ENCODE assay signal across 23 cellular contexts in the genomic region with DNA sequence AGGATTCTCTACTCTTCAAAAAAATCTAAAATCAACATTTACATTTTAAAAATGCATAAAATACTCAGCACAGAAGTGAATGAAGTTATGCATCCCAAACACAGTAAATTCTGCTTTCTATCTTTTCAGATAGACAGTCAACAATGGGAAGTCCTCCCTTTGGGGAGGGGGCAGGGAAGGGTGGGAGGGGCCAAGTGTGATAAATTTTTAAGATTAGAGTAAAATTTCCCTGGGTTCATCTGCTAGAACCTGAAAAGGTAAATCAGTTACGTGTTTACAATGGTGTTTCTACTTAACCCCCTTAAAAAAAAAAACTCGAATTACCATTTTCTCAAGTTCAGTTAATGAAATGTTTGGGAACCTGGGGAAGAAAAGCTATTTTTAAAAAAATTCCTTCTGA. TPM values are rescaled to one million over a fixed set of nuclear protein-coding genes. Genes with fewer than 3 reads are reported as not detected.
DNase-seq lines count a peak whose midpoint lies in the region; TF ChIP-seq lines count a peak whose summit lies in the region.
"Had no signal": no experiment of that assay in that cellular context is flagged by ENCODE, and none has a peak within 500 bp of the region (broad histone marks: within the 10 kb centered on the region; RNA-seq: fewer than 3 reads in every experiment).

No MANE protein-coding gene starts in this region.

- peak overlapping the region; percentile 99 for H3K56ac ChIP-seq in mesendoderm (ENCODE audit: low read length)

- H3K4ac ChIP-seq in mesendoderm (ENCODE audit: low read depth, low read length), result no peak overlapping the region

- H3K9me3 ChIP-seq in right atrium auricular region, result no peaks in the 10 kb centered on the region
- no peaks in the 10 kb centered on the region for H3K9me3 ChIP-seq in left ventricle myocardium inferior (replicated peaks)
- no peaks in the 10 kb centered on the region for H3K9me3 ChIP-seq in smooth muscle cell (replicated peaks; ENCODE audit: low read depth)
- H3K9me3 ChIP-seq: SJCRH30 had no signal

- no peaks in the 10 kb centered on the region for H3K36me3 ChIP-seq in right atrium auricular region
- H3K36me3 ChIP-seq in left ventricle myocardium inferior, result no peaks in the 10 kb centered on the region
- peaks cover 3% of the 10 kb centered on the region for H3K36me3 ChIP-seq in mesendoderm (ENCODE audit: control insufficient read depth, insufficient read depth, low read length)
- no peaks in the 10 kb centered on the region for H3K36me3 ChIP-seq in smooth muscle cell (ENCODE audit: low read depth)

- no CpG with 5 or more reads among the region's 2 CpGs for WGBS in mesendoderm (ENCODE audit: extremely low coverage, insufficient coverage, low lambda C conversion rate)
- WGBS in smooth muscle cell (ENCODE audit: low lambda C conversion rate), result 0% methylated on average over 2 of the region's 2 CpGs

- H3K4me1 ChIP-seq in right atrium auricular region, result peaks cover 0 to 29% of the 10 kb centered on the region in 2 donors
- H3K4me1 ChIP-seq in left ventricle myocardium inferior, result peaks cover 14% of the 10 kb centered on the region
- peaks cover 18% of the 10 kb centered on the region for H3K4me1 ChIP-seq in mesendoderm (ENCODE audit: control insufficient read depth, low read depth, low read length)
- peaks cover 43% of the 10 kb centered on the region for H3K4me1 ChIP-seq in smooth muscle cell (ENCODE audit: low read depth)
- H3K4me1 ChIP-seq: SJCRH30 had no signal

- peaks cover 11% of the 10 kb centered on the region for H3K36me3 Mint-ChIP-seq in endothelial cell (ENCODE audit: low read depth, unreplicated experiment)

- H3K23ac ChIP-seq in mesendoderm (ENCODE audit: low read length), result no peak overlapping the region

- H3K79me2 ChIP-seq in mesendoderm (ENCODE audit: control insufficient read depth, insufficient read depth, low read length) (peaks cover 75% of the 10 kb centered on the region), smooth muscle cell (ENCODE audit: low read depth) (peaks cover 86% of the 10 kb centered on the region)

- peak overlapping the region; percentile 61 for H3K27ac Mint-ChIP-seq in endothelial cell (ENCODE audit: unreplicated experiment)
- H3K27ac Mint-ChIP-seq: CD14-positive monocyte had no signal

- H3K9ac ChIP-seq in mesendoderm (ENCODE audit: low read length) (peak overlapping the region; percentile 84), smooth muscle cell (ENCODE audit: low read depth) (peak overlapping the region; percentile 89)
- H3K9ac ChIP-seq: KMS-11 had no signal

- H3K27ac ChIP-seq in right atrium auricular region (peak overlapping the region; percentile 84 to 92), left ventricle myocardium inferior (replicated peaks) (no peak overlapping the region), mesendoderm (ENCODE audit: low read depth, low read length) (peak overlapping the region; percentile 92), smooth muscle cell (ENCODE audit: low read depth) (peak overlapping the region; percentile 95)
- H3K27ac ChIP-seq: 22Rv1, HL-60, KMS-11, SJCRH30 had no signal

- no peak overlapping the region for H2BK5ac ChIP-seq in mesendoderm (ENCODE audit: low read length)

- H3K4me3 Mint-ChIP-seq in endothelial cell (ENCODE audit: unreplicated experiment), result peak overlapping the region; percentile 97

- peaks cover 49% of the 10 kb centered on the region for H3K4me1 Mint-ChIP-seq in endothelial cell (ENCODE audit: unreplicated experiment)

- DNase-seq in right atrium auricular region (ENCODE audit: low spot score) (no peak), left ventricle myocardium inferior (no peak), endothelial cell (ENCODE audit: low spot score) (no peak), mesendoderm (peak; percentile 68), smooth muscle cell (lab: John Stamatoyannopoulos, UW; ENCODE audit: unreplicated experiment) (no peak), NCI-H82 treated with DMSO at 0.1 percent for 48 hours (lab: John Stamatoyannopoulos, UW; ENCODE audit: unreplicated experiment) (no peak), C1 segment of cervical spinal cord (lab: John Stamatoyannopoulos, UW) (no peak)
- DNase-seq in effector CD8-positive, alpha-beta T cell (lab: John Stamatoyannopoulos, UW), result no peak
- DNase-seq: DMS53, GDM1, IMR-90, NCI-H1105, NCI-H146, NCI-H2081, NCI-H2171, NCI-H345, NCI-H524, NCI-H82, SJCRH30 had no signal

- H3K27me3 Mint-ChIP-seq in endothelial cell (ENCODE audit: unreplicated experiment), result peaks cover 34% of the 10 kb centered on the region

- no peak overlapping the region for H2BK15ac ChIP-seq in mesendoderm (replicated peaks; ENCODE audit: low read depth)

- no peak overlapping the region for H3K18ac ChIP-seq in mesendoderm (ENCODE audit: low read length)

- no peak overlapping the region for H4K5ac ChIP-seq in mesendoderm (ENCODE audit: low read length)

- H3K79me1 ChIP-seq in mesendoderm (ENCODE audit: low read length), result peaks cover 8% of the 10 kb centered on the region

- H3K27me3 ChIP-seq in right atrium auricular region (peaks cover 0 to 14% of the 10 kb centered on the region in 2 donors), left ventricle myocardium inferior (ENCODE audit: low read depth) (peaks cover 100% of the 10 kb centered on the region), mesendoderm (ENCODE audit: insufficient read depth, low read length, poor library complexity) (no peaks in the 10 kb centered on the region), smooth muscle cell (ENCODE audit: low read depth) (no peaks in the 10 kb centered on the region)
- H3K27me3 ChIP-seq: SJCRH30 had no signal

- intact Hi-C loops in left ventricle myocardium inferior (cut with micrococcal nuclease), result no loop called here

- H3K9me3 Mint-ChIP-seq in endothelial cell (ENCODE audit: unreplicated experiment), result no peaks in the 10 kb centered on the region

- peaks cover 13% of the 10 kb centered on the region for H4K20me1 ChIP-seq in smooth muscle cell (ENCODE audit: low read depth)

- H3F3A ChIP-seq in smooth muscle cell (ENCODE audit: low read depth), result peaks cover 21% of the 10 kb centered on the region

- H4K8ac ChIP-seq in mesendoderm (ENCODE audit: low read depth, low read length), result no peak overlapping the region

- H2BK120ac ChIP-seq in mesendoderm (ENCODE audit: low read depth, low read length), result no peak overlapping the region

- peak overlapping the region; percentile 74 for H2AFZ ChIP-seq in smooth muscle cell (ENCODE audit: low read depth)

- H3K4me3 ChIP-seq in right atrium auricular region, result peak overlapping the region; percentile 35 to 43
- no peak overlapping the region for H3K4me3 ChIP-seq in left ventricle myocardium inferior
- peak overlapping the region; percentile 47 for H3K4me3 ChIP-seq in mesendoderm (ENCODE audit: low read length)
- H3K4me3 ChIP-seq in smooth muscle cell, result peak overlapping the region; percentile 65
- H3K4me3 ChIP-seq: SJCRH30 had no signal

- no peak overlapping the region for H2AK5ac ChIP-seq in mesendoderm (ENCODE audit: low read length)

- TF ChIP-seq CTCF in right atrium auricular region (IDR thresholded peaks at IDR 0.05) (no peak), left ventricle myocardium inferior (IDR thresholded peaks at IDR 0.05; ENCODE audit: borderline replicate concordance) (no peak), endothelial cell (IDR thresholded peaks at IDR 0.05; ENCODE audit: unreplicated experiment) (no peak), smooth muscle cell (IDR thresholded peaks at IDR 0.05; ENCODE audit: borderline replicate concordance, insufficient read depth, poor library complexity, severe bottlenecking) (no peak)

- H3K4me2 ChIP-seq in mesendoderm (ENCODE audit: low read length), result no peak overlapping the region
- peak overlapping the region; percentile 98 for H3K4me2 ChIP-seq in smooth muscle cell
- H3K4me2 ChIP-seq: KMS-11 had no signal

RNA-seq across cellular contexts. Expression of gene PITX2, which starts 9.2 kb away (rescaled TPM):
- total RNA-seq in right atrium auricular region (10 to 100 TPM in 1 of 2 donors, under 1 TPM in 1; 0.24 to 25.4 TPM), left ventricle myocardium inferior (not detected), endothelial cell (ENCODE audit: unreplicated experiment) (11.9 TPM), smooth muscle cell (269 and 289 TPM in 2 replicates)
- 81.8 TPM for polyA plus RNA-seq in mesendoderm (2013, experiment 1 of 2)
- 77.4 TPM for polyA plus RNA-seq in mesendoderm (2013, experiment 2 of 2)
- polyA plus RNA-seq in smooth muscle cell, result 382 and 543 TPM in 2 replicates
- polyA plus RNA-seq: CD14-positive monocyte had no signal

Comparison
In these comparisons a context has a peak if more than half of its experiments do, and no peak if none do; other contexts are left out.
1. RNA of gene PITX2, which starts 9.2 kb away (total RNA-seq): 269 to 289 TPM in smooth muscle cell; 0.24 to 25.4 TPM in right atrium auricular region, 11.9 TPM in endothelial cell (single experiment) and not detected in left ventricle myocardium inferior (single experiment); every median in the first group is over 10 times any median in the second.